Comparison of ENCODE assay signal across 29 cellular contexts in genomic region chr3:73141531-73141930, GRCh38.
DNase-seq lines count a peak whose midpoint lies in the region; ATAC-seq and TF ChIP-seq lines count a peak whose summit lies in the region.
"Had no signal": no experiment of that assay in that cellular context is flagged by ENCODE, and none has a peak within 500 bp of the region (broad histone marks: within the 10 kb centered on the region; RNA-seq: fewer than 3 reads in every experiment).

No MANE protein-coding gene starts in this region.

- H3K4me3 ChIP-seq in GM23248 = no peak overlapping the region
- no peak overlapping the region for H3K4me3 ChIP-seq in fibroblast of the aortic adventitia (ENCODE audit: low read depth, low read length)
- H3K4me3 ChIP-seq in psoas muscle = no peak overlapping the region
- H3K4me3 ChIP-seq: colonic mucosa, hepatocyte, PC-9, thoracic aorta had no signal

- H3K4me2 ChIP-seq in GM23248 (ENCODE audit: unreplicated experiment) = no peak overlapping the region
- H3K4me2 ChIP-seq: hepatocyte, PC-9 had no signal

- peaks cover 9% of the 10 kb centered on the region for H3K4me1 ChIP-seq in GM23248 (ENCODE audit: insufficient read depth)
- no peaks in the 10 kb centered on the region for H3K4me1 ChIP-seq in psoas muscle
- H3K4me1 ChIP-seq: colonic mucosa had no signal

- WGBS in GM23248 (ENCODE audit: low coverage in 1 of 2, low lambda C conversion rate in 2 of 2, missing lambda C conversion rate in 2 of 2), 2 experiments = 7 to 8% methylated on average over 4 of the region's 4 CpGs
- WGBS in psoas muscle, 3 donors = 31 to 46% (median 32%) methylated on average over 4 of the region's 4 CpGs

- no peak for TF ChIP-seq CTCF in fibroblast of the aortic adventitia (IDR thresholded peaks at IDR 0.05; ENCODE audit: insufficient read depth, low read length)
- TF ChIP-seq CTCF in psoas muscle (IDR thresholded peaks at IDR 0.05) = no peak
- TF ChIP-seq CTCF in Calu3 (IDR thresholded peaks at IDR 0.05; ENCODE audit: unreplicated experiment) = no peak

- no peaks in the 10 kb centered on the region for H3K79me2 ChIP-seq in GM23248 (ENCODE audit: insufficient read depth)
- H3K79me2 ChIP-seq: hepatocyte had no signal

- CTCF ChIA-PET in Calu3 (lab: Charles Lee) = no interaction called here

- H3K9ac ChIP-seq in GM23248 = no peak overlapping the region

- H2AFZ ChIP-seq in GM23248 = no peak overlapping the region
- H2AFZ ChIP-seq: hepatocyte, PC-9 had no signal

- H3K27me3 Mint-ChIP-seq in Calu3 (ENCODE audit: unreplicated experiment) = no peaks in the 10 kb centered on the region

- no peaks in the 10 kb centered on the region for H3K4me1 Mint-ChIP-seq in Calu3 (ENCODE audit: low read depth, unreplicated experiment)
- H3K4me1 Mint-ChIP-seq: naive thymus-derived CD4-positive, alpha-beta T cell; stimulated activated naive B cell treated with anti-CD40 and anti-IgM and Interleukin-4, amounts not matched to agents 10 μg/mL and 1 μg/mL and 100 μg/mL, for 72 hours had no signal

- H3K4me3 Mint-ChIP-seq in Calu3 (ENCODE audit: low read depth, unreplicated experiment) = no peak overlapping the region
- H3K4me3 Mint-ChIP-seq: activated naive CD4-positive, alpha-beta T cell treated with anti-CD3 and anti-CD28 coated beads for 36 hours; effector memory CD8-positive, alpha-beta T cell; mesothelial cell of epicardium; naive thymus-derived CD4-positive, alpha-beta T cell; stimulated activated naive B cell treated with anti-CD40 and anti-IgM and Interleukin-4, amounts not matched to agents 10 μg/mL and 1 μg/mL and 100 μg/mL, for 72 hours had no signal

- H3K9me3 Mint-ChIP-seq in Calu3 (ENCODE audit: low read depth, unreplicated experiment) = no peaks in the 10 kb centered on the region
- H3K9me3 Mint-ChIP-seq: activated naive CD4-positive, alpha-beta T cell treated with anti-CD3 and anti-CD28 coated beads for 36 hours; effector memory CD8-positive, alpha-beta T cell; naive thymus-derived CD4-positive, alpha-beta T cell; stimulated activated naive B cell treated with anti-CD40 and anti-IgM and Interleukin-4, amounts not matched to agents 10 μg/mL and 1 μg/mL and 100 μg/mL, for 72 hours had no signal

- DNase-seq in GM23248 = peak; percentile 69
- DNase-seq in fibroblast of the aortic adventitia (ENCODE audit: low read depth) = peak; percentile 9
- peak; percentile 59 to 88 for DNase-seq in psoas muscle
- DNase-seq in Calu3 = no peak
- no peak for DNase-seq in foreskin melanocyte
- DNase-seq in NCI-H2196 treated with DMSO at 0.1 percent for 48 hours (lab: John Stamatoyannopoulos, UW; ENCODE audit: unreplicated experiment) = no peak
- no peak for DNase-seq in head of caudate nucleus
- DNase-seq: activated CD4-positive, alpha-beta T cell treated with anti-CD3 and anti-CD28 coated beads for 48 hours; activated naive CD4-positive, alpha-beta T cell treated with anti-CD3 and anti-CD28 coated beads for 36 hours; amniotic stem cell; colonic mucosa; DMS79; effector memory CD8-positive, alpha-beta T cell; GF-D8; KG1; naive thymus-derived CD4-positive, alpha-beta T cell; NCI-H146; NCI-H510A treated with DMSO at 0.1 percent for 48 hours; nucleus accumbens; PC-9; retina; SHP77 treated with DMSO at 0.1 percent for 48 hours; stimulated activated CD4-positive, alpha-beta T cell treated with anti-CD3 and anti-CD28 coated beads, Interleukin-4, amount 100 ng/mL, for 24 hours; stimulated activated naive B cell treated with anti-CD40 and anti-IgM and Interleukin-4, amounts not matched to agents 10 μg/mL and 1 μg/mL and 100 μg/mL, for 72 hours had no signal

- no peak overlapping the region for H3K27ac Mint-ChIP-seq in Calu3 (ENCODE audit: unreplicated experiment)
- H3K27ac Mint-ChIP-seq: activated naive CD4-positive, alpha-beta T cell treated with anti-CD3 and anti-CD28 coated beads for 36 hours; effector memory CD8-positive, alpha-beta T cell; mesothelial cell of epicardium; naive thymus-derived CD4-positive, alpha-beta T cell; stimulated activated naive B cell treated with anti-CD40 and anti-IgM and Interleukin-4, amounts not matched to agents 10 μg/mL and 1 μg/mL and 100 μg/mL, for 72 hours had no signal

- intact Hi-C loops in psoas muscle (cut with DNase I) = no loop called here
- intact Hi-C loops in Calu3 (cut with micrococcal nuclease; ENCODE audit: unreplicated experiment) = no loop called here
- intact Hi-C loops in head of caudate nucleus (cut with DNase I) = no loop called here

- H3K36me3 ChIP-seq in GM23248 (ENCODE audit: low read depth) (no peaks in the 10 kb centered on the region), psoas muscle (ENCODE audit: insufficient read depth in 1 of 2, low read depth in 1 of 2) (no peaks in the 10 kb centered on the region)
- H3K36me3 ChIP-seq: colonic mucosa, thoracic aorta had no signal

- no TSS peak for BruUV-seq in Calu3 (replicated peaks; lab: Mats Ljungman, UMichigan)

- no peaks in the 10 kb centered on the region for H4K20me1 ChIP-seq in GM23248 (ENCODE audit: insufficient read depth)

- H3K9me3 ChIP-seq in GM23248 (ENCODE audit: low read depth) (no peaks in the 10 kb centered on the region), psoas muscle (no peaks in the 10 kb centered on the region)
- H3K9me3 ChIP-seq: colonic mucosa, thoracic aorta had no signal

- no peaks in the 10 kb centered on the region for H3K36me3 Mint-ChIP-seq in Calu3 (ENCODE audit: insufficient read depth, unreplicated experiment)
- H3K36me3 Mint-ChIP-seq: mesothelial cell of epicardium; naive thymus-derived CD4-positive, alpha-beta T cell; stimulated activated naive B cell treated with anti-CD40 and anti-IgM and Interleukin-4, amounts not matched to agents 10 μg/mL and 1 μg/mL and 100 μg/mL, for 72 hours had no signal

- peak; percentile 42 to 64 (median 54) for ATAC-seq in psoas muscle
- ATAC-seq: effector memory CD8-positive, alpha-beta T cell; esophagus mucosa; left lobe of liver; naive thymus-derived CD4-positive, alpha-beta T cell; stimulated activated naive B cell treated with anti-CD40 and anti-IgM and Interleukin-4, amounts not matched to agents 10 μg/mL and 1 μg/mL and 100 μg/mL, for 72 hours had no signal

- no peaks in the 10 kb centered on the region for H3K9me2 ChIP-seq in GM23248 (ENCODE audit: insufficient read depth)

- H3F3A ChIP-seq in GM23248 (ENCODE audit: insufficient read depth) = no peaks in the 10 kb centered on the region

- H3K27me3 ChIP-seq in GM23248 (replicated peaks; ENCODE audit: insufficient read depth) (peaks cover 22% of the 10 kb centered on the region; the same call in 1 of the 2 replicates), psoas muscle (ENCODE audit: insufficient read depth in 3 of 3, low read length in 2 of 3) (peaks cover 0 to 2% (median 0%) of the 10 kb centered on the region in 3 donors)
- H3K27me3 ChIP-seq: colonic mucosa, hepatocyte had no signal

- H3K27ac ChIP-seq in GM23248 = no peak overlapping the region
- H3K27ac ChIP-seq in psoas muscle = no peak overlapping the region
- H3K27ac ChIP-seq: colonic mucosa, hepatocyte, PC-9, thoracic aorta had no signal

- in situ Hi-C loops in GM23248 (cut with MboI) = no loop called here

Comparison
In these comparisons a context has a peak if more than half of its experiments do, and no peak if none do; other contexts are left out.
1. DNase-seq: peak in GM23248 (single experiment), fibroblast of the aortic adventitia (single experiment) and psoas muscle (2 of 2); none in Calu3 (single experiment), foreskin melanocyte (single experiment), NCI-H2196 treated with DMSO at 0.1 percent for 48 hours (single experiment) and head of caudate nucleus (0 of 42).